7 cellular contexts compared by ENCODE assay signal in the genomic region with DNA sequence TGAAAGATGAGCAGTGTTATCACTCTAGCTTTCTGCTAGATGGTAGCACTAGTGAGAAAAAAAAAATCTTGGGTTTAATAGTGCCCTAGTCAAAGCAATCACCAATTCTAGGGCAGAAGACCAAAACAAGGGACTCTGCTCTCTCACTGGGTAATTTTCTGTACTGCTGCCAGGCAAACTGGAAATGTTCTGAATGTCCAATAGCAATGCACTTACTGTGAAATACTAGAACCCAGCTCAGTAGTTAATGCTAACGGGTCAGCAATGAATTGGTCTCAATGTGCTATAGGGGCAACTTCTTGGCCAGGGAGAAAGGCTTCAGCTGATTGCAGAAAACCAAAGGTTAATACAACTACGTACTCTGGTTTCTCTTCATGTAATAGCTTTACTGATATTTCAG. TPM values are rescaled to one million over a fixed set of nuclear protein-coding genes. Genes with fewer than 3 reads are reported as not detected.
DNase-seq lines count a peak whose midpoint lies in the region; ATAC-seq lines count a peak whose summit lies in the region.

No MANE protein-coding gene starts in this region.

- no peak for ATAC-seq in stimulated activated naive CD8-positive, alpha-beta T cell treated with anti-CD3 and anti-CD28 coated beads, Interleukin-15, amount 100 ng/mL, for 72 hours
- ATAC-seq in GM18519 (IDR thresholded peaks at IDR 0.05; ENCODE audit: low FRiP score, unreplicated experiment) (no peak), HG02623 (IDR thresholded peaks at IDR 0.05; ENCODE audit: unreplicated experiment) (no peak)

- H3K27me3 ChIP-seq in HAP-1 (ENCODE audit: low read depth): no peaks in the 10 kb centered on the region

- no peak overlapping the region for H3K27ac Mint-ChIP-seq in activated T-helper 2 cell treated with anti-CD3 and anti-CD28 coated beads, Interferon-gamma antibody, Interleukin-2, Interleukin-4, amounts not matched to agents 10 μg/mL and 5 μg/mL and 100 μg/mL, durations not matched to agents 14 hours and 24 hours and 36 hours
- H3K27ac Mint-ChIP-seq in stimulated activated naive CD8-positive, alpha-beta T cell treated with anti-CD3 and anti-CD28 coated beads, Interleukin-15, amount 100 ng/mL, for 72 hours: no peak overlapping the region

- H3K4me3 ChIP-seq in HAP-1: peak overlapping the region; percentile 71; the same call in 1 of the 2 replicates

- H3K4me1 ChIP-seq in HAP-1: peaks cover 25% of the 10 kb centered on the region

- peaks cover 35% of the 10 kb centered on the region for H3K4me1 Mint-ChIP-seq in activated T-helper 2 cell treated with anti-CD3 and anti-CD28 coated beads, Interferon-gamma antibody, Interleukin-2, Interleukin-4, amounts not matched to agents 10 μg/mL and 5 μg/mL and 100 μg/mL, durations not matched to agents 14 hours and 24 hours and 36 hours (ENCODE audit: low read depth)
- peaks cover 45% of the 10 kb centered on the region for H3K4me1 Mint-ChIP-seq in stimulated activated naive CD8-positive, alpha-beta T cell treated with anti-CD3 and anti-CD28 coated beads, Interleukin-15, amount 100 ng/mL, for 72 hours

- DNase-seq in HAP-1 (ENCODE audit: low spot score in 2 of 2): no peak
- DNase-seq in activated T-helper 2 cell treated with anti-CD3 and anti-CD28 coated beads, Interferon-gamma antibody, Interleukin-2, Interleukin-4, amounts not matched to agents 10 μg/mL and 5 μg/mL and 100 μg/mL, durations not matched to agents 14 hours and 24 hours and 36 hours (ENCODE audit: low spot score): no peak
- peak; percentile 32 for DNase-seq in hepatic stellate cell (ENCODE audit: low spot score)
- no peak for DNase-seq in stimulated activated naive CD8-positive, alpha-beta T cell treated with anti-CD3 and anti-CD28 coated beads, Interleukin-15, amount 100 ng/mL, for 72 hours
- DNase-seq in islet precursor cell: no peak

- no peaks in the 10 kb centered on the region for H3K9me3 ChIP-seq in HAP-1

- intact Hi-C loops in activated T-helper 2 cell treated with anti-CD3 and anti-CD28 coated beads, Interferon-gamma antibody, Interleukin-2, Interleukin-4, amounts not matched to agents 10 μg/mL and 5 μg/mL and 100 μg/mL, durations not matched to agents 14 hours and 24 hours and 36 hours (cut with micrococcal nuclease): no loop called here

- H3K4me3 Mint-ChIP-seq in activated T-helper 2 cell treated with anti-CD3 and anti-CD28 coated beads, Interferon-gamma antibody, Interleukin-2, Interleukin-4, amounts not matched to agents 10 μg/mL and 5 μg/mL and 100 μg/mL, durations not matched to agents 14 hours and 24 hours and 36 hours (ENCODE audit: low read depth): peak overlapping the region; percentile 100
- H3K4me3 Mint-ChIP-seq in stimulated activated naive CD8-positive, alpha-beta T cell treated with anti-CD3 and anti-CD28 coated beads, Interleukin-15, amount 100 ng/mL, for 72 hours: peak overlapping the region; percentile 41 to 95

- H3K36me3 Mint-ChIP-seq in activated T-helper 2 cell treated with anti-CD3 and anti-CD28 coated beads, Interferon-gamma antibody, Interleukin-2, Interleukin-4, amounts not matched to agents 10 μg/mL and 5 μg/mL and 100 μg/mL, durations not matched to agents 14 hours and 24 hours and 36 hours (ENCODE audit: low read depth): peaks cover 13% of the 10 kb centered on the region

- in situ Hi-C loops in HAP-1 (cut with MboI; ENCODE audit: low sequenced_read_pairs): no loop called here

- no peaks in the 10 kb centered on the region for H3K27me3 Mint-ChIP-seq in activated T-helper 2 cell treated with anti-CD3 and anti-CD28 coated beads, Interferon-gamma antibody, Interleukin-2, Interleukin-4, amounts not matched to agents 10 μg/mL and 5 μg/mL and 100 μg/mL, durations not matched to agents 14 hours and 24 hours and 36 hours (ENCODE audit: low read depth)
- no peaks in the 10 kb centered on the region for H3K27me3 Mint-ChIP-seq in stimulated activated naive CD8-positive, alpha-beta T cell treated with anti-CD3 and anti-CD28 coated beads, Interleukin-15, amount 100 ng/mL, for 72 hours

- H3K36me3 ChIP-seq in HAP-1 (replicated peaks): no peaks in the 10 kb centered on the region

- H3K9me3 Mint-ChIP-seq in activated T-helper 2 cell treated with anti-CD3 and anti-CD28 coated beads, Interferon-gamma antibody, Interleukin-2, Interleukin-4, amounts not matched to agents 10 μg/mL and 5 μg/mL and 100 μg/mL, durations not matched to agents 14 hours and 24 hours and 36 hours: no peaks in the 10 kb centered on the region
- no peaks in the 10 kb centered on the region for H3K9me3 Mint-ChIP-seq in stimulated activated naive CD8-positive, alpha-beta T cell treated with anti-CD3 and anti-CD28 coated beads, Interleukin-15, amount 100 ng/mL, for 72 hours

RNA-seq across cellular contexts. Expression of a gene that starts 2.2 kb away (rescaled TPM):
- total RNA-seq in activated T-helper 2 cell treated with anti-CD3 and anti-CD28 coated beads, Interferon-gamma antibody, Interleukin-2, Interleukin-4, amounts not matched to agents 10 μg/mL and 5 μg/mL and 100 μg/mL, durations not matched to agents 14 hours and 24 hours and 36 hours: 28.0 and 32.0 TPM in 2 replicates

RNA-seq across cellular contexts. Expression of a gene that starts 51.9 kb away (rescaled TPM):
- 433 and 438 TPM in 2 replicates for total RNA-seq in activated T-helper 2 cell treated with anti-CD3 and anti-CD28 coated beads, Interferon-gamma antibody, Interleukin-2, Interleukin-4, amounts not matched to agents 10 μg/mL and 5 μg/mL and 100 μg/mL, durations not matched to agents 14 hours and 24 hours and 36 hours
